33 cellular contexts compared by ENCODE assay signal in genomic region chr7:37379546-37379945, GRCh38.
"Had no signal": no experiment of that assay in that cellular context is flagged by ENCODE, and none has a peak within 500 bp of the region (broad histone marks: within the 10 kb centered on the region; RNA-seq: fewer than 3 reads in every experiment).

No MANE protein-coding gene starts in this region.

- H3K27ac ChIP-seq: left lung, lower lobe of right lung, neural progenitor cell, neutrophil, ovary, right atrium auricular region, right lobe of liver, skin epidermis, stomach, testis, thyroid gland, transverse colon, upper lobe of left lung, uterus had no signal

- H3K9me3 Mint-ChIP-seq: natural killer cell had no signal

- H3K27ac Mint-ChIP-seq: immature natural killer cell; mesothelial cell of epicardium; natural killer cell; nephron progenitor cell; neural progenitor cell; progenitor cell of endocrine pancreas; stimulated activated naive B cell treated with anti-CD40 and anti-IgM and Interleukin-4, amounts not matched to agents 10 μg/mL and 1 μg/mL and 100 μg/mL, for 72 hours had no signal

- FAIRE-seq: islet of Langerhans, kidney had no signal

- H3K9me3 ChIP-seq: neutrophil, ovary, right lobe of liver, testis, thyroid gland, uterus had no signal

- H3K27me3 Mint-ChIP-seq: naive B cell; progenitor cell of endocrine pancreas; stimulated activated naive B cell treated with anti-CD40 and anti-IgM and Interleukin-4, amounts not matched to agents 10 μg/mL and 1 μg/mL and 100 μg/mL, for 72 hours had no signal

- H3K4me3 ChIP-seq: left lung, lower lobe of right lung, neural progenitor cell, ovary, right atrium auricular region, right lobe of liver, skin epidermis, stomach, testis, thyroid gland, transverse colon, upper lobe of left lung, uterus had no signal

- H3K36me3 Mint-ChIP-seq: natural killer cell had no signal

- H3K9ac ChIP-seq: neural progenitor cell had no signal

- H3K4me3 Mint-ChIP-seq: immature natural killer cell; mesothelial cell of epicardium; natural killer cell; nephron progenitor cell; neural progenitor cell; stimulated activated naive B cell treated with anti-CD40 and anti-IgM and Interleukin-4, amounts not matched to agents 10 μg/mL and 1 μg/mL and 100 μg/mL, for 72 hours had no signal

- H3K4me1 ChIP-seq: left lung, lower lobe of right lung, neural progenitor cell, right atrium auricular region, stomach, testis, transverse colon, uterus had no signal

- ATAC-seq: left colon; left lung; lower lobe of right lung; natural killer cell; right lobe of liver; stimulated activated naive B cell treated with anti-CD40 and anti-IgM and Interleukin-4, amounts not matched to agents 10 μg/mL and 1 μg/mL and 100 μg/mL, for 72 hours; stimulated activated naive CD8-positive, alpha-beta T cell treated with anti-CD3 and anti-CD28 coated beads, Interleukin-15, Interleukin-2, amounts not matched to agents 100 U/mL and 50 U/mL, for 24 hours had no signal

- H3K4me1 Mint-ChIP-seq: mesothelial cell of epicardium, nephron progenitor cell, neural progenitor cell had no signal

- DNase-seq: hypothalamus; immature natural killer cell; kidney; left colon; left lung; lower lobe of right lung; mammary epithelial cell; mesenchymal stem cell; naive B cell; natural killer cell; nephron progenitor cell; occipital lobe; ovary; right lobe of liver; stimulated activated CD4-positive, alpha-beta T cell treated with anti-CD3 and anti-CD28 coated beads, Interleukin-12 subunit alpha, Interleukin-12 subunit beta, amount 100 ng/mL, for 4 hours; stimulated activated CD4-positive, alpha-beta T cell treated with anti-CD3 and anti-CD28 coated beads, Interleukin-15, amount 100 ng/mL, for 24 hours; stimulated activated CD4-positive, alpha-beta T cell treated with anti-CD3 and anti-CD28 coated beads, Interleukin-2, amount 100 ng/mL, for 24 hours; stimulated activated CD4-positive, alpha-beta T cell treated with anti-CD3 and anti-CD28 coated beads, Interleukin-4, amount 100 ng/mL, for 1 hour; stimulated activated naive B cell treated with anti-CD40 and anti-IgM and Interleukin-4, amounts not matched to agents 10 μg/mL and 1 μg/mL and 100 μg/mL, for 72 hours; stimulated activated naive CD8-positive, alpha-beta T cell treated with anti-CD3 and anti-CD28 coated beads, Interleukin-15, Interleukin-2, amounts not matched to agents 100 U/mL and 50 U/mL, for 24 hours; stomach; testis; thyroid gland; transverse colon; upper lobe of left lung; uterus had no signal

- H3K36me3 ChIP-seq: left lung, lower lobe of right lung, neural progenitor cell, neutrophil, ovary, right atrium auricular region, right lobe of liver, stomach, thyroid gland, transverse colon, upper lobe of left lung, uterus had no signal

- H3K27me3 ChIP-seq: left lung, neural progenitor cell, neutrophil, ovary, right atrium auricular region, right lobe of liver, stomach, testis, thyroid gland, transverse colon, upper lobe of left lung, uterus had no signal
